Comparison of ENCODE assay signal across 9 cellular contexts in genomic region chr5:37668524-37669047, GRCh38.
DNase-seq lines count a peak whose midpoint lies in the region; ATAC-seq and TF ChIP-seq lines count a peak whose summit lies in the region.
"Had no signal": no experiment of that assay in that cellular context is flagged by ENCODE, and none has a peak within 500 bp of the region (broad histone marks: within the 10 kb centered on the region; RNA-seq: fewer than 3 reads in every experiment).

No MANE protein-coding gene starts in this region.

- no peak for TF ChIP-seq CTCF in astrocyte of the spinal cord (IDR thresholded peaks at IDR 0.05; ENCODE audit: low read depth, low read length)

- DNase-seq in AG08396 (ENCODE audit: low spot score) (peak; percentile 84), M059J (ENCODE audit: low read depth) (peak; percentile 100), astrocyte of the spinal cord (ENCODE audit: low read depth, low spot score) (peak; percentile 98), left kidney (ENCODE audit: low read depth, low spot score) (peak; percentile 9), HAP-1 (ENCODE audit: low spot score in 2 of 2) (no peak)
- DNase-seq: T-helper 2 cell had no signal

- no peaks in the 10 kb centered on the region for H3K4me1 ChIP-seq in HAP-1

- H3K4me3 ChIP-seq in astrocyte of the spinal cord (ENCODE audit: low read depth, low read length) (no peak overlapping the region), HAP-1 (no peak overlapping the region)

- no peaks in the 10 kb centered on the region for H3K27me3 ChIP-seq in HAP-1 (ENCODE audit: low read depth)

- 0 out of 2 replicates have a peak, but pooled peaks cover 2% of the 10 kb centered on the region for H3K9me3 ChIP-seq in HAP-1

- H3K36me3 ChIP-seq in HAP-1 (replicated peaks) = no peaks in the 10 kb centered on the region

- in situ Hi-C loops in astrocyte of the spinal cord (cut with HindIII; ENCODE audit: low sequenced_read_pairs) (no loop called here), HAP-1 (cut with MboI; ENCODE audit: low sequenced_read_pairs) (no loop called here)

- no peak for ATAC-seq in HG03108 (IDR thresholded peaks at IDR 0.05; ENCODE audit: unreplicated experiment)
- ATAC-seq in GM18867 (IDR thresholded peaks at IDR 0.05; ENCODE audit: unreplicated experiment) = no peak
- ATAC-seq in GM21619 (IDR thresholded peaks at IDR 0.05; ENCODE audit: unreplicated experiment) = no peak

Comparison
In these comparisons a context has a peak if more than half of its experiments do, and no peak if none do; other contexts are left out.
1. DNase-seq: peak in AG08396 (single experiment), M059J (single experiment), astrocyte of the spinal cord (single experiment) and left kidney (single experiment); none in HAP-1 (0 of 2).